Comparison of ENCODE assay signal across 9 cellular contexts in the genomic region with DNA sequence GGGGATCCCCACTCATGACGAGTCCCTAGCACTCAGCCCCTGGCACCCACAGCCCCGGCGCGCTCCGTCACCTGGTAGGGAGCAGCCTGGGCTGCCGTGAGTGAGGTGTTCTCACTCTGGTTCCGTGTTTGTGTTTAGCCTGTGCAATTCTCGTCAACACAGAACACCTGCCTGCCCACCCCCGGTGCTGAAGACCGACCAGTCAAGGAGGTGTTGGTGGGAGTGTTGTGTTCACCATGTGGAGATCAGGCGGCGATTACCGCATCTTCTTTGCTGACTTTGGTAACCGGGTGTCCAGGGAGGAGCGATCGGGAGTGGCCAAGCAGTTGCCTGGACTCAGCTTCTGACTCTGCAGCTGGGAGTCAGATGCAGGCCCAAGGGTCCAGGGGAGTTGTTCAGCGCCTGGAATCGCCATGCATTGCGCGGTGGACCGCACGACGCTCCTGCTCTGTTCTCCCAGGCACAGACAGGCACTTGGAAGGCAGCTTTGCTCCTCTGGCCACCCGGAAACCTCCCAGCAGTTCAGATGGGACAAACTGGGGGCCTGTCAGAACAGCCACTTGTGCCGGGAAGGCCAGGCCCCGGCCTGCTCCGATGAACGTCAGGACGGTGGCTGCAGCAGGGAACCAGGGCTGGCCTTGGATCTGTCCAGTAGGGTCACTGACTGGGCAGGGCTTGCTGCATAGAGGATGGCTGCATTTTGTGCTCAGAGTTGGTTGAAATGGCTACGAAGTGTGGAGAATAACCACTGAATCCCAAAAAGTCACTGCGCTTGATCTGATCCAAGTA. TPM values are rescaled to one million over a fixed set of nuclear protein-coding genes. Genes with fewer than 3 reads are reported as not detected.
DNase-seq lines count a peak whose midpoint lies in the region; ATAC-seq, FAIRE-seq and TF ChIP-seq lines count a peak whose summit lies in the region.
"Had no signal": no experiment of that assay in that cellular context is flagged by ENCODE, and none has a peak within 500 bp of the region (broad histone marks: within the 10 kb centered on the region; RNA-seq: fewer than 3 reads in every experiment).

No MANE protein-coding gene starts in this region.

- intact Hi-C loops in naive thymus-derived CD4-positive, alpha-beta T cell (cut with micrococcal nuclease), result loop anchor here in 1 of 2 donors (5.0 kb wide), 1 partner anchor 916 kb away; no protein-coding TSS in a partner anchor
- intact Hi-C loops in colonic mucosa (cut with DNase I), result loop anchor here (10.0 kb wide), 1 partner anchor 144 kb away; a partner anchor contains a TSS

- H3K9me3 Mint-ChIP-seq in astrocyte (ENCODE audit: unreplicated experiment), result no peaks in the 10 kb centered on the region
- H3K9me3 Mint-ChIP-seq in naive thymus-derived CD4-positive, alpha-beta T cell, result peaks cover 0 to 2% (median 0%) of the 10 kb centered on the region in 11 donors

- H4K20me1 ChIP-seq in BLaER1 treated with 17β-estradiol and CSF1 and Interleukin-3, amounts not matched to agents 10 nM and 100 nM, result peaks cover 27 to 72% (median 49%) of the 10 kb centered on the region in 11 experiments; a peak in 20 of 22 replicates
- H4K20me1 ChIP-seq in astrocyte (ENCODE audit: insufficient read depth, low read length), result peaks cover 28% of the 10 kb centered on the region

- peak overlapping the region in 6 of 11 experiments; percentile 85 to 96 (median 92); a peak in 8 of 22 replicates for H3K9ac ChIP-seq in BLaER1 treated with 17β-estradiol and CSF1 and Interleukin-3, amounts not matched to agents 10 nM and 100 nM
- no peak overlapping the region for H3K9ac ChIP-seq in HUES6 (ENCODE audit: low read length)
- peak overlapping the region; percentile 88 for H3K9ac ChIP-seq in astrocyte (ENCODE audit: low read length)
- H3K9ac ChIP-seq in colonic mucosa (ENCODE audit: low read depth in 2 of 2, low read length in 2 of 2), result no peak overlapping the region

- peaks cover 20% of the 10 kb centered on the region for H3K79me2 ChIP-seq in astrocyte (ENCODE audit: insufficient read depth, low read length)

- H3K27me3 Mint-ChIP-seq in astrocyte (ENCODE audit: low read depth, unreplicated experiment), result peaks cover 2% of the 10 kb centered on the region
- peaks cover 0 to 8% (median 0%) of the 10 kb centered on the region in 5 donors for H3K27me3 Mint-ChIP-seq in naive thymus-derived CD4-positive, alpha-beta T cell

- H3K4me1 ChIP-seq in BLaER1 treated with 17β-estradiol and CSF1 and Interleukin-3, amounts not matched to agents 10 nM and 100 nM, result peaks cover 28 to 45% (median 37%) of the 10 kb centered on the region in 10 experiments
- peaks cover 12% of the 10 kb centered on the region; the same call in 1 of the 2 replicates for H3K4me1 ChIP-seq in HUES6 (ENCODE audit: control insufficient read depth, insufficient read depth, low read length)
- H3K4me1 ChIP-seq in astrocyte (ENCODE audit: insufficient read depth, low read length), result peaks cover 17% of the 10 kb centered on the region
- peaks cover 14 to 18% of the 10 kb centered on the region in 2 donors for H3K4me1 ChIP-seq in naive thymus-derived CD4-positive, alpha-beta T cell (ENCODE audit: control insufficient read depth in 2 of 2, insufficient read depth in 2 of 2, low read length in 2 of 2)
- H3K4me1 ChIP-seq in colonic mucosa, result peaks cover 14% of the 10 kb centered on the region

- no peak for ATAC-seq in naive thymus-derived CD4-positive, alpha-beta T cell
- ATAC-seq in HG03469 (IDR thresholded peaks at IDR 0.05; ENCODE audit: unreplicated experiment) (no peak), HG03175 (IDR thresholded peaks at IDR 0.05; ENCODE audit: unreplicated experiment) (no peak)

- CTCF ChIA-PET in naive thymus-derived CD4-positive, alpha-beta T cell (lab: Charles Lee), result interaction anchor here (1.4 kb wide), 1 partner anchor 25 kb away, joined by 7 read pairs; no protein-coding TSS in a partner anchor

- no peak overlapping the region for H3K27ac Mint-ChIP-seq in astrocyte (ENCODE audit: unreplicated experiment)
- peak overlapping the region; percentile 73 to 92 (median 87) for H3K27ac Mint-ChIP-seq in naive thymus-derived CD4-positive, alpha-beta T cell

- FAIRE-seq in astrocyte (lab: Jason Lieb, UNC) (no peak), frontal cortex (lab: Jason Lieb, UNC) (no peak)

- H3K36me3 Mint-ChIP-seq in astrocyte (ENCODE audit: low read depth, unreplicated experiment), result peaks cover 9% of the 10 kb centered on the region
- H3K36me3 Mint-ChIP-seq in naive thymus-derived CD4-positive, alpha-beta T cell, result peaks cover 0 to 5% (median 3%) of the 10 kb centered on the region in 5 donors

- no peaks in the 10 kb centered on the region for H3K9me3 ChIP-seq in BLaER1 treated with 17β-estradiol and CSF1 and Interleukin-3, amounts not matched to agents 10 nM and 100 nM (replicated peaks in 1 of 11)
- no peaks in the 10 kb centered on the region for H3K9me3 ChIP-seq in HUES6 (ENCODE audit: control insufficient read depth, insufficient read depth, low read depth, low read length)
- H3K9me3 ChIP-seq in astrocyte (ENCODE audit: insufficient read depth, low read depth, low read length), result no peaks in the 10 kb centered on the region
- H3K9me3 ChIP-seq in naive thymus-derived CD4-positive, alpha-beta T cell (ENCODE audit: control insufficient read depth in 2 of 3, low read length in 3 of 3), result no peaks in the 10 kb centered on the region
- no peaks in the 10 kb centered on the region for H3K9me3 ChIP-seq in colonic mucosa

- POLR2A ChIA-PET in naive thymus-derived CD4-positive, alpha-beta T cell (lab: Charles Lee), result interaction anchor here (2.3 kb wide), 1 partner anchor 141 kb away, joined by 6 read pairs; a partner anchor contains a TSS

- peak overlapping the region; percentile 93 to 100 (median 99) for H3K4me2 ChIP-seq in BLaER1 treated with 17β-estradiol and CSF1 and Interleukin-3, amounts not matched to agents 10 nM and 100 nM
- H3K4me2 ChIP-seq in astrocyte (ENCODE audit: low read length), result peak overlapping the region; percentile 98

- H3K4me3 ChIP-seq in BLaER1 treated with 17β-estradiol and CSF1 and Interleukin-3, amounts not matched to agents 10 nM and 100 nM, result peak overlapping the region in 4 of 10 experiments; percentile 4 to 88 (median 72); a peak in 5 of 20 replicates
- H3K4me3 ChIP-seq in HUES6 (ENCODE audit: low read depth, low read length) (peak overlapping the region; percentile 79; the same call in 1 of the 2 replicates), astrocyte (ENCODE audit: insufficient read depth, low read depth, low read length) (no peak overlapping the region), colonic mucosa (no peak overlapping the region)
- H3K4me3 ChIP-seq in naive thymus-derived CD4-positive, alpha-beta T cell (ENCODE audit: low read length), result peak overlapping the region; percentile 82

- TF ChIP-seq CTCF in astrocyte (IDR thresholded peaks at IDR 0.05; ENCODE audit: insufficient read depth, low read depth, low read length) (no peak), colonic mucosa (IDR thresholded peaks at IDR 0.05) (no peak)

- H3K4me3 Mint-ChIP-seq in astrocyte (ENCODE audit: unreplicated experiment), result peak overlapping the region; percentile 74
- peak overlapping the region; percentile 80 to 91 (median 84) for H3K4me3 Mint-ChIP-seq in naive thymus-derived CD4-positive, alpha-beta T cell

- H3K27ac ChIP-seq in BLaER1 treated with 17β-estradiol and CSF1 and Interleukin-3, amounts not matched to agents 10 nM and 100 nM, result no peak overlapping the region
- no peak overlapping the region for H3K27ac ChIP-seq in HUES6 (ENCODE audit: low read depth, low read length)
- no peak overlapping the region for H3K27ac ChIP-seq in astrocyte (ENCODE audit: low read depth, low read length)
- peak overlapping the region; percentile 95 for H3K27ac ChIP-seq in naive thymus-derived CD4-positive, alpha-beta T cell (ENCODE audit: low read depth, low read length)
- no peak overlapping the region for H3K27ac ChIP-seq in colonic mucosa

- peaks cover 25 to 30% (median 29%) of the 10 kb centered on the region in 11 experiments for H3K27me3 ChIP-seq in BLaER1 treated with 17β-estradiol and CSF1 and Interleukin-3, amounts not matched to agents 10 nM and 100 nM
- H3K27me3 ChIP-seq in HUES6 (ENCODE audit: control insufficient read depth, insufficient read depth, low read length) (peaks cover 22% of the 10 kb centered on the region), astrocyte (ENCODE audit: insufficient read depth, low read length) (peaks cover 6% of the 10 kb centered on the region), colonic mucosa (peaks cover 15% of the 10 kb centered on the region)
- H3K27me3 ChIP-seq in naive thymus-derived CD4-positive, alpha-beta T cell (ENCODE audit: control insufficient read depth in 2 of 2, insufficient read depth in 2 of 2, low read length in 2 of 2), result peaks cover 0 to 3% of the 10 kb centered on the region in 2 donors

- H2AFZ ChIP-seq in astrocyte (ENCODE audit: low read depth, low read length), result no peak overlapping the region

- DNase-seq in astrocyte (ENCODE audit: low read depth) (no peak), frontal cortex (ENCODE audit: low spot score in 2 of 2) (no peak), colonic mucosa (no peak)
- no peak for DNase-seq in naive thymus-derived CD4-positive, alpha-beta T cell
- DNase-seq: NCI-H345 had no signal

- peaks cover 29 to 43% (median 37%) of the 10 kb centered on the region in 11 experiments for H3K36me3 ChIP-seq in BLaER1 treated with 17β-estradiol and CSF1 and Interleukin-3, amounts not matched to agents 10 nM and 100 nM
- H3K36me3 ChIP-seq in HUES6 (ENCODE audit: control insufficient read depth, insufficient read depth, low read length) (peaks cover 20% of the 10 kb centered on the region), astrocyte (ENCODE audit: insufficient read depth, low read length) (peaks cover 8% of the 10 kb centered on the region), colonic mucosa (no peaks in the 10 kb centered on the region)
- peaks cover 0 to 21% (median 0%) of the 10 kb centered on the region in 3 experiments for H3K36me3 ChIP-seq in naive thymus-derived CD4-positive, alpha-beta T cell (ENCODE audit: control insufficient read depth in 2 of 3, insufficient read depth in 3 of 3, low read length in 3 of 3)

- H3K4me1 Mint-ChIP-seq in astrocyte (ENCODE audit: low read depth, unreplicated experiment), result peaks cover 4% of the 10 kb centered on the region
- peaks cover 16 to 26% (median 19%) of the 10 kb centered on the region in 7 donors for H3K4me1 Mint-ChIP-seq in naive thymus-derived CD4-positive, alpha-beta T cell

RNA-seq across cellular contexts. Expression of a gene that starts 28.2 kb away (rescaled TPM):
- 36.7 and 37.9 TPM in 2 replicates for total RNA-seq in astrocyte
- 100 to 1,000 TPM in 1 of 5 experiments, 10 to 100 TPM in 4; 79.1 to 105 (median 89.8) TPM for total RNA-seq in naive thymus-derived CD4-positive, alpha-beta T cell
- polyA plus RNA-seq in naive thymus-derived CD4-positive, alpha-beta T cell, result 10 to 100 TPM; 44.3 to 47.5 TPM
- 22.4 TPM for total RNA-seq in frontal cortex
- 10 to 100 TPM; 52.0 to 58.7 TPM for total RNA-seq in colonic mucosa

RNA-seq across cellular contexts. Expression of a gene that starts 53.1 kb away (rescaled TPM):
- total RNA-seq in astrocyte (1.0 and 1.1 TPM in 2 replicates), frontal cortex (1.2 TPM), colonic mucosa (10 to 100 TPM; 70.0 to 78.8 TPM)
- total RNA-seq in naive thymus-derived CD4-positive, alpha-beta T cell, result 1 to 10 TPM; 1.5 to 3.4 (median 2.4) TPM
- polyA plus RNA-seq in naive thymus-derived CD4-positive, alpha-beta T cell, result 1 to 10 TPM; 3.4 to 5.5 TPM

Comparison
In these comparisons a context has a peak if more than half of its experiments do, and no peak if none do; other contexts are left out.
1. H3K4me3 ChIP-seq: peak in HUES6 (single experiment) and naive thymus-derived CD4-positive, alpha-beta T cell (single experiment); none in astrocyte (single experiment) and colonic mucosa (single experiment).
2. H3K9ac ChIP-seq: peak in BLaER1 treated with 17β-estradiol and CSF1 and Interleukin-3, amounts not matched to agents 10 nM and 100 nM (6 of 11) and astrocyte (single experiment); none in HUES6 (single experiment) and colonic mucosa (0 of 2).
3. RNA of a gene that starts 53.1 kb away (total RNA-seq): 70.0 to 78.8 TPM in colonic mucosa; 1.5 to 3.4 TPM in naive thymus-derived CD4-positive, alpha-beta T cell, 1.2 TPM in frontal cortex (single experiment) and 1.0 to 1.1 TPM in astrocyte; every median in the first group is over 10 times any median in the second.